Comparison of ENCODE assay signal across 8 cellular contexts in the genomic region with DNA sequence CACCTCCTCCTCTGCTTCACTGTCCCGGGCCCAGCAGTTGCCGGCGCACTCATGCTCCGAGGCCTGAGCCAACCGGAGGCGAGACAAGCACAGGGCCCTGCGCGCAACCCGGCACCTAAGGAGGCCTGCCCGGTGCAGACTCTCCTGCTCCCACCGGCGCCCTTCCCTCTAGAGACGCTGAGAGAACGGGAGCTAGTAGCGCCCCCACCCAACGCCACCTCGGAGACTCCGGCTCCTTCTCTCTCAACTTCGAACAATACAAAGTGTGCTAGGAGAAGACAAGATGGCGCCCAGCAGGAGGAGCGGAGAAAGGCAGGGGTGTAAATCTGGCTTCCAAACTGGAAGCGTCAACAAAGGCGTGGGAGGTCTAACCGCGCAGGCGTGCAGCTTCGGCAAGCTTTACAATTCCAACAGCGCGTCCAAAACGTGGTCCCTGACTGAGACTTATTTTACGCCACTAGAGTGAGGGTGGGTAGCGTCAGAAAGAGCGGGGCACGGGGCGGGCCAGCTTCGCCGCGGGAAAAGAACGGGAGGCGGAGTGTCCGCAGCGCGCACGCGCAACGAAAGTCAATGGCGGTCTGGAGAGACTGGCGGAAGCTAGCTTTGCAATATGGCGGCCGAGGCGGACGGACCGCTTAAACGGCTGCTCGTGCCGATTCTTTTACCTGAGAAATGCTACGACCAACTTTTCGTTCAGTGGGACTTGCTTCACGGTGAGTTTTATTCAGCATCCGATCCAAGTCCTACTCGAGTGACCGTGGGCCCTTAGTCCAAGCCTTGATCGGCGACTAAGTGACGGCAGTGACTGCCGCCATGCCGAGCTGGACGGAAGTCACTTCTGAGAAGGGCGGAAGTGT. TPM values are rescaled to one million over a fixed set of nuclear protein-coding genes. Genes with fewer than 3 reads are reported as not detected.
DNase-seq lines count a peak whose midpoint lies in the region; ATAC-seq, FAIRE-seq and TF ChIP-seq lines count a peak whose summit lies in the region.

A gene (plus strand): TSS at position 600 of the 857 bp plus-strand sequence. CDS start 11 bp downstream, at position 611.

- peak within 1 kb of the TSS; percentile 97 for H3K56ac ChIP-seq in H1 (replicated peaks; ENCODE audit: insufficient read length, low read depth, low read length)

- H3K79me1 ChIP-seq in H1 (ENCODE audit: low read depth, low read length), result peaks cover 4% of the 10 kb centered on the region
- H3K79me1 ChIP-seq in mesenchymal stem cell (replicated peaks; ENCODE audit: low read length, poor library complexity, severe bottlenecking), result peaks cover 19% of the 10 kb centered on the region

- H3K79me2 ChIP-seq in H1 (ENCODE audit: control insufficient read depth in 1 of 2, insufficient read depth in 2 of 2, low read length in 2 of 2), result no peaks in the 10 kb centered on the region

- CTCF ChIA-PET in CD8-positive, alpha-beta memory T cell (lab: Charles Lee), result interaction anchor here (1.1 to 3.8 kb wide), 11 partner anchors 9 to 278 kb away, joined by 3 to 33 read pairs (median 12); a partner anchor contains a TSS
- CTCF ChIA-PET in H1 (lab: Charles Lee; ENCODE audit: partially characterized antibody), result interaction anchor here (0.6 to 2.0 kb wide), 11 partner anchors 9 to 140 kb away, joined by 3 to 8 read pairs (median 5); a partner anchor contains a TSS

- WGBS in H1 (ENCODE audit: extremely low coverage in 1 of 2, insufficient coverage in 1 of 2, insufficient read length in 1 of 2, insufficient replicate concordance in 2 of 2, low coverage in 1 of 2, low lambda C conversion rate in 2 of 2, missing lambda C conversion rate in 1 of 2), 2 experiments, result 52% methylated on average over 65 of the region's 69 CpGs; no CpG with 5 or more reads in 1 of the 2 experiments
- 20% methylated on average over 66 of the region's 69 CpGs for WGBS in mesenchymal stem cell

- H4K8ac ChIP-seq in H1 (ENCODE audit: extremely low read depth, insufficient read depth, low read length), result peak within 1 kb of the TSS; percentile 99
- peak within 1 kb of the TSS; percentile 98 for H4K8ac ChIP-seq in mesenchymal stem cell (ENCODE audit: low read length)

- peak within 1 kb of the TSS; percentile 86 for H3K4ac ChIP-seq in H1 (replicated peaks; ENCODE audit: insufficient read length, low read depth, low read length)
- H3K4ac ChIP-seq in mesenchymal stem cell (ENCODE audit: low read depth in 1 of 2, low read length in 2 of 2), result peak within 1 kb of the TSS; percentile 96 to 97

- H3K18ac ChIP-seq in H1 (ENCODE audit: extremely low read depth, low read length) (peak within 1 kb of the TSS; percentile 99), mesenchymal stem cell (ENCODE audit: low read depth in 1 of 2, low read length in 2 of 2) (peak within 1 kb of the TSS; percentile 97)

- TF ChIP-seq EP300 in H1 (IDR thresholded peaks at IDR 0.05; ENCODE audit: borderline replicate concordance in 1 of 2, low read depth in 2 of 2, low read length in 2 of 2), result no peak

- H3K4me1 ChIP-seq in CD8-positive, alpha-beta memory T cell (ENCODE audit: insufficient read depth, low read length), result peaks cover 40% of the 10 kb centered on the region
- peaks cover 0 to 19% (median 4%) of the 10 kb centered on the region in 4 experiments; a peak in 6 of 7 replicates for H3K4me1 ChIP-seq in H1 (replicated peaks in 1 of 4; ENCODE audit: control insufficient read depth in 3 of 4, insufficient read depth in 4 of 4, low read length in 3 of 4)
- peaks cover 39% of the 10 kb centered on the region for H3K4me1 ChIP-seq in mesenchymal stem cell (ENCODE audit: control insufficient read depth, insufficient read depth, low read depth, low read length)

- POLR2A ChIA-PET in CD8-positive, alpha-beta memory T cell (lab: Charles Lee), result interaction anchor here (0.7 to 3.4 kb wide), 16 partner anchors 9 to 616 kb away, joined by 3 to 70 read pairs (median 5); a partner anchor contains a TSS
- POLR2A ChIA-PET in H1 (lab: Charles Lee; ENCODE audit: partially characterized antibody), result interaction anchor here (0.7 to 28.5 kb wide), 39 partner anchors 11 to 376 kb away, joined by 3 to 1144 read pairs (median 4); a partner anchor contains a TSS

- no peaks in the 10 kb centered on the region for H3K9me3 ChIP-seq in CD8-positive, alpha-beta memory T cell (ENCODE audit: low read length)
- no peaks in the 10 kb centered on the region for H3K9me3 ChIP-seq in H1 (ENCODE audit: insufficient read depth in 2 of 2, low read depth in 1 of 2, low read length in 1 of 2)
- no peaks in the 10 kb centered on the region for H3K9me3 ChIP-seq in mesenchymal stem cell (ENCODE audit: control insufficient read depth, low read length)

- peak; percentile 90 to 97 (median 96) for DNase-seq in CD8-positive, alpha-beta memory T cell
- DNase-seq in HTR-8/SVneo (ENCODE audit: insufficient read length, low spot score) (peak; percentile 96), NOMO-1 treated with dmso at 0.1 percent for 144 hours (lab: John Stamatoyannopoulos, UW; ENCODE audit: unreplicated experiment) (peak; percentile 98), H1 (ENCODE audit: low read depth in 1 of 2, low spot score in 2 of 2) (peak in 1 of 2 experiments; percentile 95), mesenchymal stem cell (peak; percentile 96)
- peak; percentile 83 to 91 (median 89) for DNase-seq in activated CD8-positive, alpha-beta memory T cell treated with anti-CD3 and anti-CD28 coated beads for 48 hours (ENCODE audit: low read depth in 2 of 3, low spot score in 2 of 3)
- peak; percentile 91 for DNase-seq in stimulated activated CD8-positive, alpha-beta memory T cell treated with anti-CD3 and anti-CD28 coated beads, Interleukin-12 subunit alpha, Interleukin-12 subunit beta, amount 100 ng/mL, for 4 hours (ENCODE audit: low read depth)

- peaks cover 50 to 60% (median 52%) of the 10 kb centered on the region in 3 donors for H3K4me1 Mint-ChIP-seq in CD8-positive, alpha-beta memory T cell

- H3K27ac ChIP-seq in CD8-positive, alpha-beta memory T cell (ENCODE audit: low read depth, low read length), result peak within 1 kb of the TSS; percentile 98
- H3K27ac ChIP-seq in H1 (ENCODE audit: low read depth, low read length), result peak within 1 kb of the TSS; percentile 98
- H3K27ac ChIP-seq in mesenchymal stem cell (ENCODE audit: low read length, poor library complexity, severe bottlenecking), result peak within 1 kb of the TSS; percentile 86

- H2AK5ac ChIP-seq in H1 (ENCODE audit: low read depth, low read length), result peak within 1 kb of the TSS; percentile 92
- peak within 1 kb of the TSS; percentile 57 for H2AK5ac ChIP-seq in mesenchymal stem cell (ENCODE audit: low read length, severe bottlenecking)

- peak within 1 kb of the TSS; percentile 98 for H3K4me3 ChIP-seq in CD8-positive, alpha-beta memory T cell (ENCODE audit: low read length)
- H3K4me3 ChIP-seq in H1 (ENCODE audit: extremely low read depth in 1 of 4, insufficient read depth in 2 of 4, low read depth in 3 of 4, low read length in 4 of 4), result peak within 1 kb of the TSS; percentile 47 to 95 (median 70)
- peak within 1 kb of the TSS; percentile 43 to 89 for H3K4me3 ChIP-seq in mesenchymal stem cell (ENCODE audit: insufficient read depth in 1 of 2, low read depth in 1 of 2, low read length in 2 of 2)

- no peaks in the 10 kb centered on the region for H3K27me3 ChIP-seq in CD8-positive, alpha-beta memory T cell (ENCODE audit: insufficient read depth, low read length, poor library complexity, severe bottlenecking)
- H3K27me3 ChIP-seq in H1 (replicated peaks in 1 of 4; ENCODE audit: control insufficient read depth in 3 of 4, extremely low read depth in 1 of 4, insufficient read depth in 3 of 4, low read length in 3 of 4) (no peaks in the 10 kb centered on the region), mesenchymal stem cell (ENCODE audit: control insufficient read depth in 1 of 2, insufficient read depth in 1 of 2, low read length in 2 of 2) (no peaks in the 10 kb centered on the region)

- peak within 1 kb of the TSS; percentile 59 to 100 (median 91) for H3K9ac ChIP-seq in H1 (replicated peaks in 1 of 4; ENCODE audit: extremely low read depth in 1 of 4, low read depth in 3 of 4, low read length in 3 of 4)
- peak within 1 kb of the TSS; percentile 95 for H3K9ac ChIP-seq in mesenchymal stem cell (ENCODE audit: low read length)

- H2BK12ac ChIP-seq in H1 (ENCODE audit: low read depth, low read length) (peak within 1 kb of the TSS; percentile 93), mesenchymal stem cell (ENCODE audit: low read length in 2 of 2) (peak within 1 kb of the TSS; percentile 28 to 74)

- peak; percentile 29 for ATAC-seq in GM19468 (IDR thresholded peaks at IDR 0.05; ENCODE audit: extremely low read depth, unreplicated experiment)

- 0 out of 2 replicates have a peak within 1 kb of the TSS, but pooled peaks have one; percentile 68 for H2AFZ ChIP-seq in H1 (ENCODE audit: low read length)
- no peak within 1 kb of the TSS for H2AFZ ChIP-seq in mesenchymal stem cell (ENCODE audit: low read depth, low read length)

- peak within 1 kb of the TSS; percentile 99 to 100 (median 100) for H3K27ac Mint-ChIP-seq in CD8-positive, alpha-beta memory T cell

- peak within 1 kb of the TSS; percentile 99 for H4K5ac ChIP-seq in H1 (ENCODE audit: insufficient read length, low read depth, low read length)

- H3K14ac ChIP-seq in H1 (ENCODE audit: insufficient read length) (no peak within 1 kb of the TSS), mesenchymal stem cell (ENCODE audit: low read length in 2 of 2) (peak within 1 kb of the TSS in 1 of 2 experiments; percentile 1)

- TF ChIP-seq CTCF in H1 (IDR thresholded peaks at IDR 0.05; ENCODE audit: control extremely low read depth in 1 of 3, insufficient read depth in 1 of 3, low read depth in 1 of 3, low read length in 3 of 3), result no peak

- peak within 1 kb of the TSS; percentile 99 to 100 (median 99) for H3K4me3 Mint-ChIP-seq in CD8-positive, alpha-beta memory T cell

- no peaks in the 10 kb centered on the region for H3K9me3 Mint-ChIP-seq in CD8-positive, alpha-beta memory T cell

- peaks cover 0 to 2% of the 10 kb centered on the region in 2 experiments for H4K20me1 ChIP-seq in H1 (replicated peaks in 1 of 2; ENCODE audit: control insufficient read depth in 1 of 2, insufficient read depth in 2 of 2, low read length in 2 of 2)

- peaks cover 15% of the 10 kb centered on the region for H3K36me3 ChIP-seq in CD8-positive, alpha-beta memory T cell (ENCODE audit: insufficient read depth, low read length)
- H3K36me3 ChIP-seq in H1 (ENCODE audit: control insufficient read depth in 2 of 4, insufficient read depth in 4 of 4, low read length in 3 of 4) (peaks cover 0 to 16% (median 4%) of the 10 kb centered on the region in 4 experiments; a peak in 4 of 8 replicates), mesenchymal stem cell (ENCODE audit: control insufficient read depth in 1 of 2, insufficient read depth in 2 of 2, low read depth in 1 of 2, low read length in 2 of 2) (peaks cover 31 to 70% of the 10 kb centered on the region in 2 experiments)

- peaks cover 15% of the 10 kb centered on the region; the same call in 1 of the 2 replicates for H3K23me2 ChIP-seq in H1 (ENCODE audit: low read depth, low read length)

- TF ChIP-seq POLR2A in H1 (IDR thresholded peaks at IDR 0.05; ENCODE audit: control extremely low read depth in 1 of 2, low read depth in 2 of 2, low read length in 2 of 2), result peak; percentile 75 to 94

- H3K36me3 Mint-ChIP-seq in CD8-positive, alpha-beta memory T cell, result peaks cover 0 to 35% (median 1%) of the 10 kb centered on the region in 3 donors

- peaks cover 0 to 4% of the 10 kb centered on the region in 2 donors for H3K27me3 Mint-ChIP-seq in CD8-positive, alpha-beta memory T cell

- H2BK15ac ChIP-seq in H1 (ENCODE audit: low read length) (peak within 1 kb of the TSS; percentile 88), mesenchymal stem cell (ENCODE audit: low read depth, poor library complexity, severe bottlenecking) (peak within 1 kb of the TSS; percentile 93)

- TF ChIP-seq RAD21 in H1 (IDR thresholded peaks at IDR 0.05 in 1 of 2, conservative IDR thresholded peaks at IDR 0.05 in 1 of 2; ENCODE audit: low read depth in 2 of 2, low read length in 2 of 2), result no peak

- peak within 1 kb of the TSS; percentile 99 for H2BK5ac ChIP-seq in H1 (ENCODE audit: low read depth, low read length)
- peak within 1 kb of the TSS; percentile 39 for H2BK5ac ChIP-seq in mesenchymal stem cell (ENCODE audit: low read depth, low read length, poor library complexity, severe bottlenecking)

- no peak within 1 kb of the TSS for H3K23ac ChIP-seq in H1 (ENCODE audit: insufficient read length)
- H3K23ac ChIP-seq in mesenchymal stem cell (ENCODE audit: low read length in 2 of 2), result peak within 1 kb of the TSS in 1 of 2 experiments; percentile 66

- no peak within 1 kb of the TSS for H2BK20ac ChIP-seq in H1 (ENCODE audit: low read length)

- FAIRE-seq in HTR-8/SVneo (lab: Jason Lieb, UNC) (peak; percentile 97), H1 (lab: Jason Lieb, UNC) (no peak)

- H4K91ac ChIP-seq in H1 (replicated peaks; ENCODE audit: insufficient read length, low read length) (peak within 1 kb of the TSS; percentile 100), mesenchymal stem cell (ENCODE audit: low read length) (peak within 1 kb of the TSS; percentile 96)

- peak within 1 kb of the TSS; percentile 95 for H2BK120ac ChIP-seq in H1 (replicated peaks; ENCODE audit: low read depth, low read length)
- peak within 1 kb of the TSS; percentile 94 for H2BK120ac ChIP-seq in mesenchymal stem cell (ENCODE audit: low read depth, low read length)

- H3K4me2 ChIP-seq in H1 (ENCODE audit: insufficient read depth in 1 of 2, low read depth in 2 of 2, low read length in 2 of 2) (peak within 1 kb of the TSS; percentile 67), mesenchymal stem cell (ENCODE audit: low read length, poor library complexity, severe bottlenecking) (peak within 1 kb of the TSS; percentile 13)

RNA-seq across cellular contexts. Expression of the gene that starts here (rescaled TPM):
- total RNA-seq in CD8-positive, alpha-beta memory T cell, result 100 to 1,000 TPM; 115 to 124 TPM
- polyA plus RNA-seq in CD8-positive, alpha-beta memory T cell, result 40.5 TPM
- 63.2 and 66.9 TPM in 2 replicates for total RNA-seq in H1 (2021; fragmentation: NEBNext Ultra II Directional; extraction: Animal tissue kit (Norgen Biotek cat#: 25700))
- 142 and 154 TPM in 2 replicates for polyA plus RNA-seq in H1 (2011; rRNA removed)
- 104 TPM for polyA plus RNA-seq in H1 (2011; cell fraction: cytosol; rRNA removed)
- 89.7 TPM for polyA plus RNA-seq in H1 (2011; cell fraction: nucleus; rRNA removed)
- 42.0 to 58.2 TPM (median 45.9 TPM) in 4 replicates for polyA plus RNA-seq in H1 (2012, experiment 1 of 2)
- 154 TPM for polyA plus RNA-seq in H1 (2012, experiment 2 of 2)
- polyA plus RNA-seq in H1 (2013, experiment 1 of 2), result 137 TPM
- 151 TPM for polyA plus RNA-seq in H1 (2013, experiment 2 of 2)
- polyA minus RNA-seq in H1 (2011; rRNA and poly(A)+ RNA removed), result 103 and 130 TPM in 2 replicates
- 21.1 TPM for polyA minus RNA-seq in H1 (2011; cell fraction: cytosol; rRNA and poly(A)+ RNA removed)
- polyA minus RNA-seq in H1 (2011; cell fraction: nucleus; rRNA and poly(A)+ RNA removed), result 22.7 TPM
- 81.6 TPM for polyA plus RNA-seq in mesenchymal stem cell (2013, experiment 1 of 2)
- polyA plus RNA-seq in mesenchymal stem cell (2013, experiment 2 of 2), result 78.5 TPM
